In genomic region chr15:98526094-98526493, GRCh38 we compare ENCODE assay signal across 1 cellular context.
TF ChIP-seq lines count a peak whose summit lies in the region.

No MANE protein-coding gene starts in this region.

TF ChIP-seq in GM23338, 12 proteins besides CTCF, POLR2A, EP300 and RAD21 (continued from another document):
- TF ChIP-seq ZNF462 (CRISPR knock-in tag; IDR thresholded peaks at IDR 0.05) = no peak
